ENCODE assay signal across 8 cellular contexts in the genomic region with DNA sequence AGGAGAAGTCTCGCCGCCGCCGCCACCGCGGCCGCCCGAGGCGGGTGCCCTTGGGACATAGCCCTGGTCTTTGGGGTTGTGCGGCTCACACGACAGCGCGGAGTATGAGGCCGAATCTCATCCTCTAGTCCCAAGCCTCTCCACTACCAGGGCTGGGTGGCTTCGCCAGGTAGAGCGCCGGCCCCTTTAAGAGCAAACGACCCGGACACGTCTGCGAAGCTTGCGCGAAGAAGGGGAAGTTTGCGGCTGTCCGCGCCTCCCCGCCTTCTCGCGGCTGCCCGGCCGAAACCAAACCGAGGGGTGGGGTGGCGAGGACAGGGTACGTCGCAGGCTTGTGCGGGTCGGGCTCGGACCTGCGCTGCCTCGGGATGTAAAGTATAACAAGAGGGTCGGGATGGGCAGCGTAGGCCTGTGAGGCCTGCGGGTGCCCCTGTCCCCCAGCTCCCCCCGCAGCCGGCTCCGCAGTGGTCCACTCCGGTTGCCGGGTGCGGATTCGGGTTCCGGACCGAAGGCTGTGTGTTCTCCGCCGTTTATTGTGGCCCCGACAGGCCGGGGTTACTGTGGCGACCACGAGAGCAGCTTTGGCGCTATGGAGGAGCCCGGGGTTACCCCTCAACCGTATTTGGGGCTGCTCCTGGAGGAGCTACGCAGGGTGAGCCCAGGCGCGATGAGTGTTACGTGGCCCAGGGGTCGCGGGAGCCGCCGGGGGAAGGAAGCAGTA. TPM values are rescaled to one million over a fixed set of nuclear protein-coding genes. Genes with fewer than 3 reads are reported as not detected.
DNase-seq lines count a peak whose midpoint lies in the region; ATAC-seq and TF ChIP-seq lines count a peak whose summit lies in the region.

No MANE protein-coding gene starts in this region.

- H3K9ac ChIP-seq in HUES48 (ENCODE audit: low read depth, low read length), result peak overlapping the region; percentile 93

- peaks cover 4% of the 10 kb centered on the region; the same call in 1 of the 2 replicates for H3K27me3 ChIP-seq in HUES48 (ENCODE audit: control insufficient read depth, insufficient read depth, low read length)
- H3K27me3 ChIP-seq in PC-9 (ENCODE audit: insufficient read depth, low read depth), result no peaks in the 10 kb centered on the region
- no peaks in the 10 kb centered on the region for H3K27me3 ChIP-seq in esophagus muscularis mucosa

- peak overlapping the region; percentile 78 for H2AFZ ChIP-seq in PC-9

- no peaks in the 10 kb centered on the region for H3K9me3 Mint-ChIP-seq in activated T-cell treated with anti-CD3 and anti-CD28 coated beads, Interleukin-2, amount 50 U/mL, for 4 hours

- peak overlapping the region; percentile 98 for H3K4me2 ChIP-seq in PC-9

- H3K4me1 ChIP-seq in HUES48 (ENCODE audit: control insufficient read depth, insufficient read depth, low read length) (peaks cover 17% of the 10 kb centered on the region; the same call in 1 of the 2 replicates), PC-9 (replicated peaks; ENCODE audit: insufficient read depth) (peaks cover 21% of the 10 kb centered on the region), esophagus muscularis mucosa (peaks cover 13 to 43% (median 36%) of the 10 kb centered on the region in 4 donors)

- WGBS in esophagus muscularis mucosa, result 0% methylated on average over 33 of the region's 69 CpGs

- no peaks in the 10 kb centered on the region for H3K9me2 ChIP-seq in PC-9 (ENCODE audit: insufficient read depth)

- H3K36me3 ChIP-seq in HUES48 (ENCODE audit: control insufficient read depth, insufficient read depth, low read length) (no peaks in the 10 kb centered on the region), PC-9 (ENCODE audit: low read depth) (no peaks in the 10 kb centered on the region), esophagus muscularis mucosa (no peaks in the 10 kb centered on the region)

- peaks cover 26% of the 10 kb centered on the region; the same call in 1 of the 2 replicates for H4K20me1 ChIP-seq in PC-9 (ENCODE audit: insufficient read depth)

- H3K27me3 Mint-ChIP-seq in activated T-cell treated with anti-CD3 and anti-CD28 coated beads, Interleukin-2, amount 50 U/mL, for 4 hours (ENCODE audit: low read depth), result no peaks in the 10 kb centered on the region

- peaks cover 50% of the 10 kb centered on the region for H3K4me1 Mint-ChIP-seq in activated T-cell treated with anti-CD3 and anti-CD28 coated beads, Interleukin-2, amount 50 U/mL, for 4 hours (ENCODE audit: low read depth)

- no peak for TF ChIP-seq EP300 in esophagus muscularis mucosa (IDR thresholded peaks at IDR 0.05)

- H3K4me3 ChIP-seq in HUES48 (ENCODE audit: low read depth, low read length), result peak overlapping the region; percentile 82
- H3K4me3 ChIP-seq in PC-9, result peak overlapping the region; percentile 84
- peak overlapping the region; percentile 75 to 92 (median 80) for H3K4me3 ChIP-seq in esophagus muscularis mucosa

- H3K79me2 ChIP-seq in PC-9 (ENCODE audit: low read depth), result peaks cover 64% of the 10 kb centered on the region

- intact Hi-C loops in PC-9 (cut with micrococcal nuclease; ENCODE audit: unreplicated experiment) (loop anchor here (2.0 to 5.0 kb wide), 3 partner anchors 50 to 165 kb away; partner anchors contain the start of genes FBXO33 and PNN), esophagus muscularis mucosa (cut with DNase I) (loop anchor here (5.0 to 10.0 kb wide), 3 partner anchors 100 to 162 kb away; partner anchors contain the start of gene SEC23A)

- CTCF ChIA-PET in PC-9 (lab: Charles Lee), result interaction anchor here (0.6 kb wide), 1 partner anchor 1668 kb away, joined by 3 read pairs; no protein-coding TSS in a partner anchor

- ATAC-seq in GM21423 (IDR thresholded peaks at IDR 0.05; ENCODE audit: unreplicated experiment), result peak; percentile 81
- ATAC-seq in activated T-cell treated with anti-CD3 and anti-CD28 coated beads, Interleukin-2, amount 50 U/mL, for 4 hours, result peak; percentile 86 to 87

- H3K9me3 ChIP-seq in HUES48 (ENCODE audit: control insufficient read depth, insufficient read depth, low read length) (peaks cover 12% of the 10 kb centered on the region; the same call in 1 of the 2 replicates), PC-9 (ENCODE audit: insufficient read depth, low read depth) (no peaks in the 10 kb centered on the region; the same call in 1 of the 2 replicates), esophagus muscularis mucosa (peaks cover 0 to 3% (median 0%) of the 10 kb centered on the region in 4 donors)

- POLR2A ChIA-PET in PC-9 (lab: Charles Lee; ENCODE audit: unreplicated experiment), result interaction anchor here (0.6 to 1.1 kb wide), 2 partner anchors 87 to 153 kb away, joined by 5 read pairs; partner anchors contain the start of gene GEMIN2

- no peak for TF ChIP-seq CTCF in PC-9 (conservative IDR thresholded peaks at IDR 0.05)
- no peak for TF ChIP-seq CTCF in esophagus muscularis mucosa (IDR thresholded peaks at IDR 0.05)

- peak overlapping the region; percentile 92 for H3K27ac ChIP-seq in HUES48 (ENCODE audit: low read depth, low read length)
- peak overlapping the region; percentile 92 for H3K27ac ChIP-seq in PC-9
- peak overlapping the region; percentile 95 to 99 (median 96) for H3K27ac ChIP-seq in esophagus muscularis mucosa (replicated peaks in 1 of 4)

- DNase-seq in DMS153 (lab: John Stamatoyannopoulos, UW), result peak; percentile 65
- peak; percentile 46 to 68 for DNase-seq in PC-9
- peak; percentile 65 for DNase-seq in activated T-cell treated with anti-CD3 and anti-CD28 coated beads, Interleukin-2, amount 50 U/mL, for 4 hours
- peak; percentile 93 for DNase-seq in esophagus muscularis mucosa (ENCODE audit: extremely low spot score)
- DNase-seq in myocyte (ENCODE audit: low read depth), result peak; percentile 91
- DNase-seq in stimulated activated CD8-positive, alpha-beta memory T cell treated with anti-CD3 and anti-CD28 coated beads, Interleukin-7, amount 100 ng/mL, for 48 hours (ENCODE audit: extremely low read depth in 1 of 2, low read depth in 1 of 2), result peak; percentile 53 to 63

- TF ChIP-seq POLR2A in esophagus muscularis mucosa (IDR thresholded peaks at IDR 0.05; ENCODE audit: low read depth), result no peak

- peaks cover 20% of the 10 kb centered on the region; the same call in 1 of the 2 replicates for H3F3A ChIP-seq in PC-9 (ENCODE audit: insufficient read depth, low read depth)

- peak overlapping the region; percentile 87 for H3K4me3 Mint-ChIP-seq in activated T-cell treated with anti-CD3 and anti-CD28 coated beads, Interleukin-2, amount 50 U/mL, for 4 hours

- peaks cover 1% of the 10 kb centered on the region for H3K36me3 Mint-ChIP-seq in activated T-cell treated with anti-CD3 and anti-CD28 coated beads, Interleukin-2, amount 50 U/mL, for 4 hours (ENCODE audit: insufficient read depth)

- no TSS peak for BruUV-seq in PC-9 (replicated peaks; lab: Mats Ljungman, UMichigan)

RNA-seq across cellular contexts. Expression of gene MIA2, which starts 33.3 kb away (rescaled TPM):
- total RNA-seq in PC-9 (2021) (36.4 and 43.9 TPM in 2 replicates), esophagus muscularis mucosa (10 to 100 TPM; 10.9 to 17.0 (median 12.6) TPM), myocyte (12.5 and 24.4 TPM in 2 replicates)
- total RNA-seq in activated T-cell treated with anti-CD3 and anti-CD28 coated beads, Interleukin-2, amount 50 U/mL, for 4 hours, result 10 to 100 TPM; 14.7 to 19.7 (median 14.8) TPM
- polyA plus RNA-seq in myocyte (2012), result 7.9 TPM

Comparison
In these comparisons a context has a peak if more than half of its experiments do, and no peak if none do; other contexts are left out.
1. Peak in every context shown above with its lines: DNase-seq, ATAC-seq, H3K4me3 ChIP-seq and H3K27ac ChIP-seq.